In the genomic region with DNA sequence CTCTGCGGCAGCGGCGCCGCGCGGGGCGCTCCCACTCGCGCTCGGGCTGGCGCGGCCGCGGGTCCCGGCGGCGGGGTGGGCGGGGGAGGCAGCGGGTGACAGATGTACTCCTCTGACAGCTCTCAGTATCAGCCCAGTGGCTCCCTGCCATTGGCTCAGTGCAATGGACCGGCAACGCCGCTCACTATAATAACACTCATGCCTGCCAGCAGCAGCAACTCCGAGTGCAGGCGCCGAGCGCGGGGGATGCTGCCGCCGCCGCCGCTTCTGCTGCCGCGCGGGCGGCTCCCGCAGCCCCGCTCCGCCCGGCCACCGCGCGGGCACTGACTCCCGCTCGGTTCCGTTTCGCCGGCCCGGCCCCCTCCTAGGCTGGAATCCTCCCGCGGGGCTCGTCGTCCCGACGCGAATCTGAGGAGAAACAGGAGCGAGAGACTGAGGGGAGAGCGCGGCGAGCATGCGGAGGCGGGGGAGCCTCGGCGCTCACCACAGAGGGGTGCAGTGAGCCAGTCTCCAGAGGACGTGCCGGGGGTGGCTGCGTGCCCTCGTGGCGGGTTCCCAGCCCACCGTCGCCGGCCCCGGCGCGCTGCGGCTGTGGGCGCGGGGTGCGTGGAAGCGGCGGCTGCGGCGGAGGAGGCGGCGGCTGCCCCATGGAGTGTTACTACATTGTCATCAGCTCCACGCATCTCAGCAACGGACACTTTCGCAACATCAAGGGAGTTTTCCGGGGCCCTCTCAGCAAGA, we compare ENCODE assay signal across 8 cellular contexts. TPM values are rescaled to one million over a fixed set of nuclear protein-coding genes. Genes with fewer than 3 reads are reported as not detected.
DNase-seq lines count a peak whose midpoint lies in the region; ATAC-seq and TF ChIP-seq lines count a peak whose summit lies in the region.

Gene ZNF804A (plus strand): TSS at position 217 of the 741 bp plus-strand sequence. CDS start 431 bp downstream, at position 648.

- H3K9me2 ChIP-seq in OCI-LY7 (ENCODE audit: insufficient read depth, low read length): no peaks in the 10 kb centered on the region

- H3K79me2 ChIP-seq in OCI-LY7 (ENCODE audit: insufficient read depth, low read depth, low read length): peaks cover 49% of the 10 kb centered on the region

- peak within 1 kb of the TSS; percentile 95 for H3K4me2 ChIP-seq in OCI-LY7 (ENCODE audit: low read length)

- H3K4me3 ChIP-seq in OCI-LY7 (ENCODE audit: low read depth, low read length, poor library complexity, severe bottlenecking) (peak within 1 kb of the TSS; percentile 93), body of pancreas (peak within 1 kb of the TSS; percentile 15 to 43), iPS-11a (ENCODE audit: low read depth, low read length) (peak within 1 kb of the TSS; percentile 40), rectal smooth muscle tissue (ENCODE audit: low read length) (peak within 1 kb of the TSS; percentile 35)
- no peak within 1 kb of the TSS for H3K4me3 ChIP-seq in effector memory CD4-positive, alpha-beta T cell (ENCODE audit: insufficient read depth, low read depth, low read length, poor library complexity, severe bottlenecking)

- no peak for TF ChIP-seq CTCF in GM10248 (IDR thresholded peaks at IDR 0.05; ENCODE audit: control extremely low read depth, extremely low read depth, low read depth, missing control alignments)
- TF ChIP-seq CTCF in OCI-LY7 (conservative IDR thresholded peaks at IDR 0.05; ENCODE audit: low read length): 0 out of 2 replicates have a peak, but pooled peaks have one; percentile 13
- TF ChIP-seq CTCF in body of pancreas (IDR thresholded peaks at IDR 0.05): no peak

- no peak for TF ChIP-seq POLR2A in body of pancreas (IDR thresholded peaks at IDR 0.05)

- DNase-seq in GM10248 (ENCODE audit: extremely low spot score) (peak; percentile 69), OCI-LY7 (ENCODE audit: low spot score) (peak; percentile 96), body of pancreas (peak; percentile 20 to 62 (median 40))
- DNase-seq in effector memory CD4-positive, alpha-beta T cell: no peak

- no TSS peak for BruUV-seq in OCI-LY7 (replicated peaks; lab: Mats Ljungman, UMichigan)

- H3K27ac ChIP-seq in OCI-LY7 (ENCODE audit: low read depth, low read length, poor library complexity, severe bottlenecking): peak within 1 kb of the TSS; percentile 86
- H3K27ac ChIP-seq in body of pancreas: peak within 1 kb of the TSS in 1 of 4 donors; percentile 74
- H3K27ac ChIP-seq in rectal smooth muscle tissue (ENCODE audit: low read depth, low read length): no peak within 1 kb of the TSS
- H3K27ac ChIP-seq in effector memory CD4-positive, alpha-beta T cell (ENCODE audit: insufficient read depth, low read length, poor library complexity, severe bottlenecking): no peak within 1 kb of the TSS

- H3K36me3 ChIP-seq in OCI-LY7 (ENCODE audit: insufficient read depth, low read length): peaks cover 22% of the 10 kb centered on the region
- no peaks in the 10 kb centered on the region for H3K36me3 ChIP-seq in body of pancreas (replicated peaks in 1 of 2; ENCODE audit: insufficient read depth in 1 of 2, low read depth in 2 of 2)
- H3K36me3 ChIP-seq in rectal smooth muscle tissue (ENCODE audit: control insufficient read depth, insufficient read depth, low read length): no peaks in the 10 kb centered on the region
- H3K36me3 ChIP-seq in effector memory CD4-positive, alpha-beta T cell (ENCODE audit: control insufficient read depth, insufficient read depth, low read length): no peaks in the 10 kb centered on the region

- H3K27me3 ChIP-seq in body of pancreas (no peaks in the 10 kb centered on the region), rectal smooth muscle tissue (ENCODE audit: control insufficient read depth, insufficient read depth, low read length) (no peaks in the 10 kb centered on the region)
- peaks cover 8% of the 10 kb centered on the region for H3K27me3 ChIP-seq in effector memory CD4-positive, alpha-beta T cell (replicated peaks; ENCODE audit: control insufficient read depth, insufficient read depth, low read length, poor library complexity, severe bottlenecking)

- H2AFZ ChIP-seq in OCI-LY7 (ENCODE audit: low read length): peak within 1 kb of the TSS; percentile 90

- intact Hi-C loops in OCI-LY7 (cut with micrococcal nuclease; ENCODE audit: unreplicated experiment) (loop anchor here (1.0 to 5.0 kb wide), 3 partner anchors 128 to 236 kb away; no protein-coding TSS in a partner anchor), body of pancreas (cut with DNase I) (no loop called here)

- POLR2A ChIA-PET in GM10248 (lab: Yijun Ruan, JAX): no interaction called here
- POLR2A ChIA-PET in OCI-LY7 (lab: Charles Lee): interaction anchor here (0.6 to 4.2 kb wide), 14 partner anchors 9 to 466 kb away, joined by 3 to 30 read pairs (median 6); no protein-coding TSS in a partner anchor

- H3K9me3 ChIP-seq in OCI-LY7 (ENCODE audit: low read length): peaks cover 9% of the 10 kb centered on the region; the same call in 1 of the 2 replicates
- H3K9me3 ChIP-seq in body of pancreas: no peaks in the 10 kb centered on the region
- H3K9me3 ChIP-seq in effector memory CD4-positive, alpha-beta T cell (ENCODE audit: control insufficient read depth, low read length): no peaks in the 10 kb centered on the region

- H4K20me1 ChIP-seq in OCI-LY7 (ENCODE audit: insufficient read depth, low read length): peaks cover 13% of the 10 kb centered on the region

- H3K9ac ChIP-seq in rectal smooth muscle tissue (ENCODE audit: low read length): no peak within 1 kb of the TSS

- H3K4me1 ChIP-seq in OCI-LY7 (ENCODE audit: insufficient read depth, low read length, poor library complexity, severe bottlenecking) (peaks cover 16% of the 10 kb centered on the region), body of pancreas (peaks cover 19% of the 10 kb centered on the region), rectal smooth muscle tissue (ENCODE audit: control insufficient read depth, insufficient read depth, low read length) (peaks cover 3% of the 10 kb centered on the region)
- H3K4me1 ChIP-seq in effector memory CD4-positive, alpha-beta T cell (ENCODE audit: control insufficient read depth, insufficient read depth, low read length, poor library complexity, severe bottlenecking): no peaks in the 10 kb centered on the region

- ATAC-seq in GM21390 (IDR thresholded peaks at IDR 0.05; ENCODE audit: unreplicated experiment) (peak; percentile 80), HG03565 (IDR thresholded peaks at IDR 0.05; ENCODE audit: unreplicated experiment) (peak; percentile 88), body of pancreas (peak; percentile 71)

- WGBS in body of pancreas, 2 donors: 1 to 2% methylated on average over 35 to 87 of the region's 88 CpGs

- CTCF ChIA-PET in GM10248 (lab: Yijun Ruan, JAX) (interaction anchor here (1.6 kb wide), 1 partner anchor 13 kb away, joined by 7 read pairs; no protein-coding TSS in a partner anchor), OCI-LY7 (lab: Charles Lee; ENCODE audit: unreplicated experiment) (interaction anchor here (0.6 kb wide), 2 partner anchors 60 to 229 kb away, joined by 3 read pairs; no protein-coding TSS in a partner anchor)

RNA-seq across cellular contexts. Expression of gene ZNF804A, which starts in this region (rescaled TPM):
- 19.9 and 24.1 TPM in 2 replicates for total RNA-seq in OCI-LY7 (2014; rRNA removed; shearing (Covaris generic))
- total RNA-seq in OCI-LY7 (2022) (14.3 and 14.4 TPM in 2 replicates), body of pancreas (not detected)

Comparison
In these comparisons a context has a peak if more than half of its experiments do, and no peak if none do; other contexts are left out.
1. RNA of gene ZNF804A (total RNA-seq): 14.3 to 24.1 TPM in OCI-LY7; not detected in body of pancreas; every median in the first group is over 10 times any median in the second.
2. Peak in DNase-seq, ATAC-seq and H3K4me3 ChIP-seq in body of pancreas; RNA of the gene not detected or under 1 TPM.
3. DNase-seq: peak in GM10248 (single experiment) and OCI-LY7 (single experiment); none in effector memory CD4-positive, alpha-beta T cell (0 of 3).
4. Peak in every context shown above with its lines, with median percentiles within 50 percentile points of each other: ATAC-seq.